ENCODE assay signal across 23 cellular contexts in the genomic region with DNA sequence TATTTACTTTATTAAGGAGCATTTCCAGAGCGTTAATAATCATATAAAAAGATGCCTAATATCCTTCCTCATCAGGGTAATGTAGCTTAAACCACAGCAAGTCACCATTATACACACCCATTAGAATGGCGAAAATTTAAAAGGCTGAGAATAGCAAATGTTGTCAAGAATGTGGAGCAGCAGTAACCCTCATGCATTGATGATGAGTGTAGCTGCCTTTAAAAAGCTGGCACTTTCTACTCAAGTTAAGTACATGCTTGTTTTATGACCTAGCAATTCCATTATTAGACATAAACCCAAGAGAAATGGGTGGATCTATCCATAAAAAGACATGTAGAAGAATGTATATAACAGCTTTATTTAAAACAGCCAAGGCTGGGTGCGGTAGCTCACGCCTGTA.
"Had no signal": no experiment of that assay in that cellular context is flagged by ENCODE, and none has a peak within 500 bp of the region (broad histone marks: within the 10 kb centered on the region; RNA-seq: fewer than 3 reads in every experiment).

No MANE protein-coding gene starts in this region.

- H3K4me1 Mint-ChIP-seq: activated naive CD4-positive, alpha-beta T cell treated with anti-CD3 and anti-CD28 coated beads, Interleukin-2, amount 50 U/mL, for 24 hours; neural crest cell had no signal

- H3K27me3 Mint-ChIP-seq: activated naive CD4-positive, alpha-beta T cell treated with anti-CD3 and anti-CD28 coated beads, Interleukin-2, amount 50 U/mL, for 24 hours; naive thymus-derived CD4-positive, alpha-beta T cell; stimulated activated naive B cell treated with anti-CD40 and anti-IgM and Interleukin-4, amounts not matched to agents 10 μg/mL and 1 μg/mL and 100 μg/mL, for 72 hours had no signal

- H3K4me3 Mint-ChIP-seq: activated naive CD4-positive, alpha-beta T cell treated with anti-CD3 and anti-CD28 coated beads, Interleukin-2, amount 50 U/mL, for 24 hours; naive thymus-derived CD4-positive, alpha-beta T cell; neural crest cell; stimulated activated naive B cell treated with anti-CD40 and anti-IgM and Interleukin-4, amounts not matched to agents 10 μg/mL and 1 μg/mL and 100 μg/mL, for 72 hours had no signal

- H3K36me3 ChIP-seq: breast epithelium, sigmoid colon, thoracic aorta, upper lobe of left lung had no signal

- H3K9me3 Mint-ChIP-seq: activated naive CD4-positive, alpha-beta T cell treated with anti-CD3 and anti-CD28 coated beads, Interleukin-2, amount 50 U/mL, for 24 hours; neural crest cell; stimulated activated naive B cell treated with anti-CD40 and anti-IgM and Interleukin-4, amounts not matched to agents 10 μg/mL and 1 μg/mL and 100 μg/mL, for 72 hours had no signal

- H3K4me1 ChIP-seq: breast epithelium, esophagus muscularis mucosa, left lung, sigmoid colon, upper lobe of left lung had no signal

- DNase-seq: activated CD4-positive, alpha-beta T cell treated with anti-CD3 and anti-CD28 coated beads, Interleukin-2, amount 50 U/mL, for 1 hour; activated CD4-positive, CD25-positive, alpha-beta regulatory T cell treated with anti-CD3 and anti-CD28 coated beads, Interleukin-2, amount 50 U/mL, for 72 hours; activated gamma-delta T cell treated with Interleukin-2 at 50 U/mL for 16 hours; activated T-cell treated with anti-CD3 and anti-CD28 coated beads, Interleukin-2, amount 50 U/mL, for 1 hour; aorta; left lung; naive thymus-derived CD4-positive, alpha-beta T cell; occipital lobe; posterior cingulate gyrus; sigmoid colon; stimulated activated CD4-positive, alpha-beta T cell treated with anti-CD3 and anti-CD28 coated beads, Interleukin-2, amount 100 ng/mL, for 48 hours; stimulated activated CD8-positive, alpha-beta memory T cell treated with anti-CD3 and anti-CD28 coated beads, Interleukin-4, amount 100 ng/mL, for 48 hours; stimulated activated naive B cell treated with anti-CD40 and anti-IgM and Interleukin-4, amounts not matched to agents 10 μg/mL and 1 μg/mL and 100 μg/mL, for 72 hours; T-helper 1 cell; upper lobe of left lung; WERI-Rb-1 had no signal

- H3K27ac ChIP-seq: breast epithelium, coronary artery, esophagus muscularis mucosa, left lung, sigmoid colon, thoracic aorta, upper lobe of left lung, WERI-Rb-1 had no signal

- H3K4me3 ChIP-seq: breast epithelium, coronary artery, esophagus muscularis mucosa, left lung, lung, sigmoid colon, thoracic aorta, upper lobe of left lung had no signal

- ATAC-seq: left lung; naive thymus-derived CD4-positive, alpha-beta T cell; stimulated activated naive B cell treated with anti-CD40 and anti-IgM and Interleukin-4, amounts not matched to agents 10 μg/mL and 1 μg/mL and 100 μg/mL, for 72 hours had no signal

- H3K9me3 ChIP-seq: esophagus muscularis mucosa, left lung, thoracic aorta, upper lobe of left lung had no signal

- H3K27me3 ChIP-seq: breast epithelium, esophagus muscularis mucosa, left lung, sigmoid colon, upper lobe of left lung had no signal

- H3K27ac Mint-ChIP-seq: activated naive CD4-positive, alpha-beta T cell treated with anti-CD3 and anti-CD28 coated beads, Interleukin-2, amount 50 U/mL, for 24 hours; naive thymus-derived CD4-positive, alpha-beta T cell; stimulated activated naive B cell treated with anti-CD40 and anti-IgM and Interleukin-4, amounts not matched to agents 10 μg/mL and 1 μg/mL and 100 μg/mL, for 72 hours had no signal
